ENCODE assay signal across 1 cellular context in the genomic region with DNA sequence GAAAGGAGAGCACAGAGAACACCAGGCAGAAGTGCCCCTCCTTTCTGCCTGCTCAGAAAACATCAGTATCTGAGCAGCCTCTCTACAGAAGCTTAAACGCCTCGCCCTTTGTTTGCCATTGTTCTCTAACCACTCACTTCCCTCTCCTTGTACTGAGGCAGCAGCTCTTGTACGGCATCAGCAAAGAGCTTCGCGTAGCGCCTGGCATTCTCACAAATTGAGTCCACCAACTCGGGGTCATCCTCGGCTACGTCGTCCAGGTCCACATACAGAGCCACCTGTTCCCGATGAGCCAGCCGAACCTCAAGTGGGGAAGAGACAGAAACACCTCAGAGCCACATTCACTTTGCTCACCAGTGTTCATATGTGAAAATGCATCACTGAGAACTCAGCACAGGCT.
TF ChIP-seq lines count a peak whose summit lies in the region.

No MANE protein-coding gene starts in this region.

TF ChIP-seq in K562, 482 proteins besides CTCF, POLR2A, EP300 and RAD21:
- peak; percentile 59; the same call in 1 of the 2 replicates for TF ChIP-seq RBFOX2 (IDR thresholded peaks at IDR 0.05; ENCODE audit: low read depth, low read length)
- no peak for TF ChIP-seq ZNF282 (CRISPR knock-in tag; IDR thresholded peaks at IDR 0.05)
TF ChIP-seq in K562: peak in this region for 1.
